8 cellular contexts compared by ENCODE assay signal in genomic region chr5:139137703-139138102, GRCh38.
DNase-seq lines count a peak whose midpoint lies in the region; ATAC-seq and TF ChIP-seq lines count a peak whose summit lies in the region.

No MANE protein-coding gene starts in this region.

- ATAC-seq in GM19463 (IDR thresholded peaks at IDR 0.05; ENCODE audit: unreplicated experiment): no peak

- no TSS peak for BruUV-seq in mammary epithelial cell (replicated peaks; lab: Mats Ljungman, UMichigan)

- DNase-seq in ELR (ENCODE audit: low read depth): peak; percentile 34
- peak; percentile 65 for DNase-seq in NCI-H1694 (lab: John Stamatoyannopoulos, UW)
- DNase-seq in mammary epithelial cell: peak; percentile 52
- DNase-seq in mesendoderm: peak; percentile 50
- DNase-seq in prostate gland (ENCODE audit: low spot score): no peak
- DNase-seq in MV-4-11 (lab: John Stamatoyannopoulos, UW): no peak
- no peak for DNase-seq in activated naive CD4-positive, alpha-beta T cell treated with anti-CD3 and anti-CD28 coated beads, Interleukin-2, amount 10 ng/mL, durations not matched to agents 7 days and 5 days

- H3K36me3 ChIP-seq in mammary epithelial cell (ENCODE audit: insufficient read depth, low read length) (no peaks in the 10 kb centered on the region), mesendoderm (ENCODE audit: control insufficient read depth, insufficient read depth, low read length) (no peaks in the 10 kb centered on the region), prostate gland (no peaks in the 10 kb centered on the region)

- H2BK120ac ChIP-seq in mesendoderm (ENCODE audit: low read depth, low read length): no peak overlapping the region

- no peak for TF ChIP-seq POLR2A in prostate gland (IDR thresholded peaks at IDR 0.05)

- no peak overlapping the region for H3K4ac ChIP-seq in mesendoderm (ENCODE audit: low read depth, low read length)

- no peak overlapping the region for H2BK5ac ChIP-seq in mesendoderm (ENCODE audit: low read length)

- no peak overlapping the region for H3K9ac ChIP-seq in mammary epithelial cell (ENCODE audit: insufficient read depth, low read length)
- no peak overlapping the region for H3K9ac ChIP-seq in mesendoderm (ENCODE audit: low read length)

- H2BK15ac ChIP-seq in mesendoderm (replicated peaks; ENCODE audit: low read depth): no peak overlapping the region

- dilution Hi-C loops in mammary epithelial cell (cut with HindIII; ENCODE audit: low sequenced_read_pairs): loop anchor here (10.0 kb wide), 1 partner anchor 63 kb away; no protein-coding TSS in a partner anchor

- no peak overlapping the region for H3K27ac ChIP-seq in mammary epithelial cell (ENCODE audit: insufficient read depth, low read depth, low read length)
- no peak overlapping the region for H3K27ac ChIP-seq in mesendoderm (ENCODE audit: low read depth, low read length)
- H3K27ac ChIP-seq in prostate gland: no peak overlapping the region

- H4K20me1 ChIP-seq in mammary epithelial cell (ENCODE audit: insufficient read depth, low read length): no peaks in the 10 kb centered on the region

- no peak overlapping the region for H3K4me3 Mint-ChIP-seq in activated naive CD4-positive, alpha-beta T cell treated with anti-CD3 and anti-CD28 coated beads, Interleukin-2, amount 10 ng/mL, durations not matched to agents 7 days and 5 days

- no peak overlapping the region for H3K56ac ChIP-seq in mesendoderm (ENCODE audit: low read length)

- no peak overlapping the region for H3K18ac ChIP-seq in mesendoderm (ENCODE audit: low read length)

- in situ Hi-C loops in mammary epithelial cell (cut with MboI; ENCODE audit: low sequenced_read_pairs in 2 of 2): no loop called here

- no peaks in the 10 kb centered on the region for H3K79me1 ChIP-seq in mesendoderm (ENCODE audit: low read length)

- H3K9me3 ChIP-seq in mammary epithelial cell (replicated peaks; ENCODE audit: insufficient read depth, low read length) (no peaks in the 10 kb centered on the region), prostate gland (no peaks in the 10 kb centered on the region)

- H3K27me3 Mint-ChIP-seq in activated naive CD4-positive, alpha-beta T cell treated with anti-CD3 and anti-CD28 coated beads, Interleukin-2, amount 10 ng/mL, durations not matched to agents 7 days and 5 days: no peaks in the 10 kb centered on the region

- no peak overlapping the region for H3K4me2 ChIP-seq in mammary epithelial cell (ENCODE audit: insufficient read depth, low read depth, low read length)
- no peak overlapping the region for H3K4me2 ChIP-seq in mesendoderm (ENCODE audit: low read length)

- 85% methylated on average over 4 of the region's 4 CpGs for WGBS in mammary epithelial cell (ENCODE audit: low coverage, missing lambda C conversion rate)
- no CpG with 5 or more reads among the region's 4 CpGs for WGBS in mesendoderm (ENCODE audit: extremely low coverage, insufficient coverage, low lambda C conversion rate)
- WGBS in prostate gland: 58% methylated on average over 4 of the region's 4 CpGs

- no peak overlapping the region for H3K23ac ChIP-seq in mesendoderm (ENCODE audit: low read length)

- intact Hi-C loops in mammary epithelial cell (cut with micrococcal nuclease): loop anchor here (5.0 kb wide), 1 partner anchor 495 kb away; no protein-coding TSS in a partner anchor
- intact Hi-C loops in prostate gland (cut with DNase I): no loop called here

- H3K79me2 ChIP-seq in mammary epithelial cell (ENCODE audit: insufficient read depth, low read length) (peaks cover 33% of the 10 kb centered on the region), mesendoderm (ENCODE audit: control insufficient read depth, insufficient read depth, low read length) (no peaks in the 10 kb centered on the region)

- H4K5ac ChIP-seq in mesendoderm (ENCODE audit: low read length): peak overlapping the region; percentile 56

- TF ChIP-seq CTCF in mammary epithelial cell (conservative IDR thresholded peaks at IDR 0.05 in 1 of 2, IDR thresholded peaks at IDR 0.05 in 1 of 2; ENCODE audit: extremely low read depth in 1 of 2, insufficient read depth in 1 of 2, low read depth in 1 of 2, low read length in 2 of 2) (peak in 1 of 2 donors; percentile 32), prostate gland (IDR thresholded peaks at IDR 0.05) (no peak)

- H2AK5ac ChIP-seq in mesendoderm (ENCODE audit: low read length): no peak overlapping the region

- H4K8ac ChIP-seq in mesendoderm (ENCODE audit: low read depth, low read length): no peak overlapping the region

- no peaks in the 10 kb centered on the region for H3K9me3 Mint-ChIP-seq in activated naive CD4-positive, alpha-beta T cell treated with anti-CD3 and anti-CD28 coated beads, Interleukin-2, amount 10 ng/mL, durations not matched to agents 7 days and 5 days

- no peaks in the 10 kb centered on the region for H3K36me3 Mint-ChIP-seq in activated naive CD4-positive, alpha-beta T cell treated with anti-CD3 and anti-CD28 coated beads, Interleukin-2, amount 10 ng/mL, durations not matched to agents 7 days and 5 days

- CTCF ChIA-PET in mammary epithelial cell (lab: Charles Lee; ENCODE audit: low non-redundant PET): no interaction called here
- CTCF ChIA-PET in activated naive CD4-positive, alpha-beta T cell treated with anti-CD3 and anti-CD28 coated beads, Interleukin-2, amount 10 ng/mL, durations not matched to agents 7 days and 5 days (lab: Charles Lee): interaction anchor here (1.0 to 1.3 kb wide), 2 partner anchors 113 to 348 kb away, joined by 3 to 4 read pairs; no protein-coding TSS in a partner anchor

- H2AFZ ChIP-seq in mammary epithelial cell (ENCODE audit: low read depth, low read length): no peak overlapping the region

- H3K27me3 ChIP-seq in mammary epithelial cell (ENCODE audit: insufficient read depth, low read length): no peaks in the 10 kb centered on the region
- H3K27me3 ChIP-seq in mesendoderm (ENCODE audit: insufficient read depth, low read length, poor library complexity): no peaks in the 10 kb centered on the region
- H3K27me3 ChIP-seq in prostate gland (replicated peaks; ENCODE audit: insufficient read depth): no peaks in the 10 kb centered on the region

- H3K4me1 Mint-ChIP-seq in activated naive CD4-positive, alpha-beta T cell treated with anti-CD3 and anti-CD28 coated beads, Interleukin-2, amount 10 ng/mL, durations not matched to agents 7 days and 5 days: no peaks in the 10 kb centered on the region

- H3K4me1 ChIP-seq in mammary epithelial cell (ENCODE audit: insufficient read depth, low read length) (peaks cover 20% of the 10 kb centered on the region), mesendoderm (ENCODE audit: control insufficient read depth, low read depth, low read length) (no peaks in the 10 kb centered on the region), prostate gland (replicated peaks) (peaks cover 17% of the 10 kb centered on the region)

- H3K4me3 ChIP-seq in mammary epithelial cell (replicated peaks in 1 of 3; ENCODE audit: insufficient read depth in 1 of 3, low read depth in 2 of 3, low read length in 3 of 3) (no peak overlapping the region), mesendoderm (ENCODE audit: low read length) (no peak overlapping the region), prostate gland (no peak overlapping the region)

- H3K27ac Mint-ChIP-seq in activated naive CD4-positive, alpha-beta T cell treated with anti-CD3 and anti-CD28 coated beads, Interleukin-2, amount 10 ng/mL, durations not matched to agents 7 days and 5 days: no peak overlapping the region

Comparison
In these comparisons a context has a peak if more than half of its experiments do, and no peak if none do; other contexts are left out.
1. DNase-seq: peak in ELR (single experiment), NCI-H1694 (single experiment), mammary epithelial cell (single experiment) and mesendoderm (single experiment); none in prostate gland (single experiment), MV-4-11 (single experiment) and activated naive CD4-positive, alpha-beta T cell treated with anti-CD3 and anti-CD28 coated beads, Interleukin-2, amount 10 ng/mL, durations not matched to agents 7 days and 5 days (single experiment).